1 cellular context compared by ENCODE assay signal in the genomic region with DNA sequence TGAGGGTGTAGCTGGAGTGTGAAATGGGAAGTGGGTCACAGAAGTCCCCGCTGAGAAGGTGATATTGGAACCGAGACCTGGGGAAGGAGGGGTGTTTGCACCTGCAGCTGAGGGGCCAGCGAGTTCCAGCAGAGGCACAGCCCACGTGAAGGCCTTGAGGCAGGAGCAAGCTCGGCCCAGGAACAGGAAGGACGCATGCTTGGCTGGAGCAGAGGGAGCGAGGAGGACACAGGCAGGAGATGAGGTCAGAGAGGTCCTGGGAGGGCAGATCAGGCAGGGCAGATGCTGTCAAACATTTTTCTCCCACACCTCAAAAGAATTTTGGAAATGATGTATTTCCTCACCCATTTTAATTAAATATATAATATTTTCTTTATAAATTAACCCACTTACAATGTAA.
A peak's percentile ranks its signal among the peaks of the same experiment; 100 is the strongest.
TF ChIP-seq lines count a peak whose summit lies in the region.

No MANE protein-coding gene starts in this region.

TF ChIP-seq in HepG2, 621 proteins besides CTCF, POLR2A, EP300 and RAD21:
- TF ChIP-seq, protein P1, sequence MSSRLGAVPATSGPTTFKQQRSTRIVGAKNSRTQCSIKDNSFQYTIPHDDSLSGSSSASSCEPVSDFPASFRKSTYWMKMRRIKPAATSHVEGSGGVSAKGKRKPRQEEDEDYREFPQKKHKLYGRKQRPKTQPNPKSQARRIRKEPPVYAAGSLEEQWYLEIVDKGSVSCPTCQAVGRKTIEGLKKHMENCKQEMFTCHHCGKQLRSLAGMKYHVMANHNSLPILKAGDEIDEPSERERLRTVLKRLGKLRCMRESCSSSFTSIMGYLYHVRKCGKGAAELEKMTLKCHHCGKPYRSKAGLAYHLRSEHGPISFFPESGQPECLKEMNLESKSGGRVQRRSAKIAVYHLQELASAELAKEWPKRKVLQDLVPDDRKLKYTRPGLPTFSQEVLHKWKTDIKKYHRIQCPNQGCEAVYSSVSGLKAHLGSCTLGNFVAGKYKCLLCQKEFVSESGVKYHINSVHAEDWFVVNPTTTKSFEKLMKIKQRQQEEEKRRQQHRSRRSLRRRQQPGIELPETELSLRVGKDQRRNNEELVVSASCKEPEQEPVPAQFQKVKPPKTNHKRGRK (CRISPR knock-in tag; IDR thresholded peaks at IDR 0.05), result no peak
- TF ChIP-seq NR2F6 (IDR thresholded peaks at IDR 0.05) (no peak), NR2F6 (CRISPR knock-in tag; IDR thresholded peaks at IDR 0.05) (0 out of 2 replicates have a peak, but pooled peaks have one; percentile 16), RARA (CRISPR knock-in tag; IDR thresholded peaks at IDR 0.05) (0 out of 2 replicates have a peak, but pooled peaks have one; percentile 21), MED1 (CRISPR knock-in tag; IDR thresholded peaks at IDR 0.05) (no peak), DNMT3B (CRISPR knock-in tag; conservative IDR thresholded peaks at IDR 0.05) (no peak), CCAR2 (optimal IDR thresholded peaks at IDR 0.05; ENCODE audit: low read depth, low read length) (no peak), SAP130 (CRISPR knock-in tag; IDR thresholded peaks at IDR 0.05; ENCODE audit: low read depth) (0 out of 2 replicates have a peak, but pooled peaks have one; percentile 13), GABPA (IDR thresholded peaks at IDR 0.05; ENCODE audit: low read depth, low read length) (no peak), GABPA (CRISPR knock-in tag; IDR thresholded peaks at IDR 0.05; ENCODE audit: low read depth) (peak; percentile 24; the same call in 1 of the 2 replicates), HDAC1 (CRISPR knock-in tag; IDR thresholded peaks at IDR 0.05) (no peak), FIP1L1 (IDR thresholded peaks at IDR 0.05; ENCODE audit: borderline replicate concordance, insufficient read depth, low read depth, low read length) (no peak), SALL1 (CRISPR knock-in tag; IDR thresholded peaks at IDR 0.05) (peak; percentile 50), LCORL (IDR thresholded peaks at IDR 0.05) (no peak), LCORL (CRISPR knock-in tag; IDR thresholded peaks at IDR 0.05) (no peak)
- TF ChIP-seq, protein P2, sequence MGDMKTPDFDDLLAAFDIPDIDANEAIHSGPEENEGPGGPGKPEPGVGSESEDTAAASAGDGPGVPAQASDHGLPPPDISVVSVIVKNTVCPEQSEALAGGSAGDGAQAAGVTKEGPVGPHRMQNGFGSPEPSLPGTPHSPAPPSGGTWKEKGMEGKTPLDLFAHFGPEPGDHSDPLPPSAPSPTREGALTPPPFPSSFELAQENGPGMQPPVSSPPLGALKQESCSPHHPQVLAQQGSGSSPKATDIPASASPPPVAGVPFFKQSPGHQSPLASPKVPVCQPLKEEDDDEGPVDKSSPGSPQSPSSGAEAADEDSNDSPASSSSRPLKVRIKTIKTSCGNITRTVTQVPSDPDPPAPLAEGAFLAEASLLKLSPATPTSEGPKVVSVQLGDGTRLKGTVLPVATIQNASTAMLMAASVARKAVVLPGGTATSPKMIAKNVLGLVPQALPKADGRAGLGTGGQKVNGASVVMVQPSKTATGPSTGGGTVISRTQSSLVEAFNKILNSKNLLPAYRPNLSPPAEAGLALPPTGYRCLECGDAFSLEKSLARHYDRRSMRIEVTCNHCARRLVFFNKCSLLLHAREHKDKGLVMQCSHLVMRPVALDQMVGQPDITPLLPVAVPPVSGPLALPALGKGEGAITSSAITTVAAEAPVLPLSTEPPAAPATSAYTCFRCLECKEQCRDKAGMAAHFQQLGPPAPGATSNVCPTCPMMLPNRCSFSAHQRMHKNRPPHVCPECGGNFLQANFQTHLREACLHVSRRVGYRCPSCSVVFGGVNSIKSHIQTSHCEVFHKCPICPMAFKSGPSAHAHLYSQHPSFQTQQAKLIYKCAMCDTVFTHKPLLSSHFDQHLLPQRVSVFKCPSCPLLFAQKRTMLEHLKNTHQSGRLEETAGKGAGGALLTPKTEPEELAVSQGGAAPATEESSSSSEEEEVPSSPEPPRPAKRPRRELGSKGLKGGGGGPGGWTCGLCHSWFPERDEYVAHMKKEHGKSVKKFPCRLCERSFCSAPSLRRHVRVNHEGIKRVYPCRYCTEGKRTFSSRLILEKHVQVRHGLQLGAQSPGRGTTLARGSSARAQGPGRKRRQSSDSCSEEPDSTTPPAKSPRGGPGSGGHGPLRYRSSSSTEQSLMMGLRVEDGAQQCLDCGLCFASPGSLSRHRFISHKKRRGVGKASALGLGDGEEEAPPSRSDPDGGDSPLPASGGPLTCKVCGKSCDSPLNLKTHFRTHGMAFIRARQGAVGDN (CRISPR knock-in tag; IDR thresholded peaks at IDR 0.05), result peak; percentile 87
- TF ChIP-seq, protein P3, sequence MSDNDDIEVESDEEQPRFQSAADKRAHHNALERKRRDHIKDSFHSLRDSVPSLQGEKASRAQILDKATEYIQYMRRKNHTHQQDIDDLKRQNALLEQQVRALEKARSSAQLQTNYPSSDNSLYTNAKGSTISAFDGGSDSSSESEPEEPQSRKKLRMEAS (IDR thresholded peaks at IDR 0.05), result peak; percentile 68
